17 cellular contexts compared by ENCODE assay signal in genomic region chr16:12228079-12228606, GRCh38.
DNase-seq lines count a peak whose midpoint lies in the region; ATAC-seq and TF ChIP-seq lines count a peak whose summit lies in the region.
"Had no signal": no experiment of that assay in that cellular context is flagged by ENCODE, and none has a peak within 500 bp of the region (broad histone marks: within the 10 kb centered on the region; RNA-seq: fewer than 3 reads in every experiment).

No MANE protein-coding gene starts in this region.

- CTCF ChIA-PET in activated B cell treated with CpG ODN at 0.5 μM for 24 hours (lab: Charles Lee) = interaction anchor here (0.7 to 1.3 kb wide), 2 partner anchors 133 to 1224 kb away, joined by 3 to 6 read pairs; no protein-coding TSS in a partner anchor
- CTCF ChIA-PET in naive thymus-derived CD4-positive, alpha-beta T cell (lab: Charles Lee) = interaction anchor here (1.3 kb wide), 1 partner anchor 133 kb away, joined by 5 read pairs; no protein-coding TSS in a partner anchor
- CTCF ChIA-PET in GM10248 (lab: Yijun Ruan, JAX) = interaction anchor here (0.7 to 3.0 kb wide), 14 partner anchors 10 to 165 kb away, joined by 3 to 15 read pairs (median 4); no protein-coding TSS in a partner anchor

- peak overlapping the region in 2 of 11 experiments; percentile 9 to 27; a peak in 1 of 22 replicates for H3K27ac ChIP-seq in BLaER1 treated with 17β-estradiol and CSF1 and Interleukin-3, amounts not matched to agents 10 nM and 100 nM
- no peak overlapping the region for H3K27ac ChIP-seq in naive thymus-derived CD4-positive, alpha-beta T cell (ENCODE audit: low read depth, low read length)
- H3K27ac ChIP-seq: pancreas, upper lobe of left lung had no signal

- H3K36me3 Mint-ChIP-seq in HFFc6 (ENCODE audit: low read depth) (no peaks in the 10 kb centered on the region), activated B cell treated with CpG ODN at 0.5 μM for 24 hours (ENCODE audit: low read depth) (peaks cover 57% of the 10 kb centered on the region)
- peaks cover 0 to 20% (median 15%) of the 10 kb centered on the region in 5 donors for H3K36me3 Mint-ChIP-seq in naive thymus-derived CD4-positive, alpha-beta T cell

- peak overlapping the region; percentile 40 for H3K4me3 Mint-ChIP-seq in HFFc6
- H3K4me3 Mint-ChIP-seq in activated B cell treated with CpG ODN at 0.5 μM for 24 hours = no peak overlapping the region
- no peak overlapping the region for H3K4me3 Mint-ChIP-seq in naive thymus-derived CD4-positive, alpha-beta T cell
- H3K4me3 Mint-ChIP-seq: activated T-cell treated with anti-CD3 and anti-CD28 coated beads, Interleukin-2, amount 50 U/mL, for 4 hours had no signal

- H3K9me3 Mint-ChIP-seq in HFFc6 (no peaks in the 10 kb centered on the region), activated B cell treated with CpG ODN at 0.5 μM for 24 hours (no peaks in the 10 kb centered on the region)
- peaks cover 0 to 1% (median 0%) of the 10 kb centered on the region in 11 donors for H3K9me3 Mint-ChIP-seq in naive thymus-derived CD4-positive, alpha-beta T cell
- H3K9me3 Mint-ChIP-seq: activated T-cell treated with anti-CD3 and anti-CD28 coated beads, Interleukin-2, amount 50 U/mL, for 4 hours; CD14-positive monocyte had no signal

- TF ChIP-seq CTCF in HFFc6 (IDR thresholded peaks at IDR 0.05) (no peak), activated B cell treated with CpG ODN at 0.5 μM for 24 hours (IDR thresholded peaks at IDR 0.05) (no peak), GM10248 (IDR thresholded peaks at IDR 0.05; ENCODE audit: control extremely low read depth, extremely low read depth, low read depth, missing control alignments) (no peak)

- DNase-seq in HFFc6 = no peak
- DNase-seq in activated B cell treated with CpG ODN at 0.5 μM for 24 hours = no peak
- no peak for DNase-seq in naive thymus-derived CD4-positive, alpha-beta T cell
- DNase-seq in activated effector memory CD4-positive, alpha-beta T cell treated with Interleukin-2 at 50 U/mL for 16 hours = no peak
- DNase-seq in NCI-H524 treated with DMSO at 0.1 percent for 48 hours (lab: John Stamatoyannopoulos, UW) = no peak
- DNase-seq in GM10248 (ENCODE audit: extremely low spot score) = no peak
- DNase-seq in stimulated activated CD4-positive, alpha-beta T cell treated with anti-CD3 and anti-CD28 coated beads, Interleukin-15, amount 100 ng/mL, for 24 hours = no peak
- DNase-seq: activated CD4-positive, alpha-beta T cell treated with anti-CD3 and anti-CD28 coated beads for 4 hours; activated T-cell treated with anti-CD3 and anti-CD28 coated beads, Interleukin-2, amount 50 U/mL, for 4 hours; NCI-H1105; NCI-H187 treated with DMSO at 0.1 percent for 48 hours; upper lobe of left lung had no signal

- no peak overlapping the region; a peak in 1 of 22 replicates for H3K9ac ChIP-seq in BLaER1 treated with 17β-estradiol and CSF1 and Interleukin-3, amounts not matched to agents 10 nM and 100 nM

- H3K4me1 Mint-ChIP-seq in HFFc6 (ENCODE audit: low read depth) (peaks cover 76% of the 10 kb centered on the region), activated B cell treated with CpG ODN at 0.5 μM for 24 hours (peaks cover 32% of the 10 kb centered on the region)
- H3K4me1 Mint-ChIP-seq in naive thymus-derived CD4-positive, alpha-beta T cell = peaks cover 0 to 51% (median 28%) of the 10 kb centered on the region in 7 donors

- peaks cover 0 to 88% (median 0%) of the 10 kb centered on the region in 11 experiments; a peak in 3 of 22 replicates for H4K20me1 ChIP-seq in BLaER1 treated with 17β-estradiol and CSF1 and Interleukin-3, amounts not matched to agents 10 nM and 100 nM

- ATAC-seq in activated B cell treated with CpG ODN at 0.5 μM for 24 hours (ENCODE audit: low read depth) = no peak
- ATAC-seq in naive thymus-derived CD4-positive, alpha-beta T cell = peak; percentile 16

- no peaks in the 10 kb centered on the region for H3K27me3 ChIP-seq in BLaER1 treated with 17β-estradiol and CSF1 and Interleukin-3, amounts not matched to agents 10 nM and 100 nM
- H3K27me3 ChIP-seq in naive thymus-derived CD4-positive, alpha-beta T cell (ENCODE audit: control insufficient read depth in 2 of 2, insufficient read depth in 2 of 2, low read length in 2 of 2) = no peaks in the 10 kb centered on the region
- H3K27me3 ChIP-seq: pancreas, upper lobe of left lung had no signal

- POLR2A ChIA-PET in activated B cell treated with CpG ODN at 0.5 μM for 24 hours (lab: Charles Lee) = no interaction called here
- POLR2A ChIA-PET in naive thymus-derived CD4-positive, alpha-beta T cell (lab: Charles Lee) = interaction anchor here (0.7 kb wide), 1 partner anchor 148 kb away, joined by 3 read pairs; no protein-coding TSS in a partner anchor
- POLR2A ChIA-PET in GM10248 (lab: Yijun Ruan, JAX) = no interaction called here

- peaks cover 0 to 61% (median 36%) of the 10 kb centered on the region in 10 experiments; a peak in 15 of 20 replicates for H3K4me1 ChIP-seq in BLaER1 treated with 17β-estradiol and CSF1 and Interleukin-3, amounts not matched to agents 10 nM and 100 nM
- no peaks in the 10 kb centered on the region for H3K4me1 ChIP-seq in naive thymus-derived CD4-positive, alpha-beta T cell (ENCODE audit: control insufficient read depth in 2 of 2, insufficient read depth in 2 of 2, low read length in 2 of 2)
- H3K4me1 ChIP-seq: pancreas had no signal

- H3K4me3 ChIP-seq in BLaER1 treated with 17β-estradiol and CSF1 and Interleukin-3, amounts not matched to agents 10 nM and 100 nM = no peak overlapping the region
- no peak overlapping the region for H3K4me3 ChIP-seq in naive thymus-derived CD4-positive, alpha-beta T cell (ENCODE audit: low read length)
- H3K4me3 ChIP-seq: GM12878, pancreas, smooth muscle cell, upper lobe of left lung had no signal

- peaks cover 0 to 5% (median 0%) of the 10 kb centered on the region in 11 experiments; a peak in 2 of 22 replicates for H3K36me3 ChIP-seq in BLaER1 treated with 17β-estradiol and CSF1 and Interleukin-3, amounts not matched to agents 10 nM and 100 nM
- no peaks in the 10 kb centered on the region for H3K36me3 ChIP-seq in naive thymus-derived CD4-positive, alpha-beta T cell (ENCODE audit: control insufficient read depth in 2 of 3, insufficient read depth in 3 of 3, low read length in 3 of 3)
- H3K36me3 ChIP-seq: pancreas, upper lobe of left lung had no signal

- H3K9me3 ChIP-seq in BLaER1 treated with 17β-estradiol and CSF1 and Interleukin-3, amounts not matched to agents 10 nM and 100 nM (replicated peaks in 1 of 11) = no peaks in the 10 kb centered on the region; a peak in 1 of 22 replicates
- no peaks in the 10 kb centered on the region for H3K9me3 ChIP-seq in naive thymus-derived CD4-positive, alpha-beta T cell (ENCODE audit: control insufficient read depth in 2 of 3, low read length in 3 of 3)
- H3K9me3 ChIP-seq: pancreas, upper lobe of left lung had no signal

- peak overlapping the region; percentile 92 for H3K27ac Mint-ChIP-seq in HFFc6
- peak overlapping the region; percentile 38 for H3K27ac Mint-ChIP-seq in activated B cell treated with CpG ODN at 0.5 μM for 24 hours
- peak overlapping the region in 4 of 9 donors; percentile 27 to 63 (median 44) for H3K27ac Mint-ChIP-seq in naive thymus-derived CD4-positive, alpha-beta T cell

- intact Hi-C loops in activated B cell treated with CpG ODN at 0.5 μM for 24 hours (cut with micrococcal nuclease) = loop anchor here (1.0 to 5.0 kb wide), 2 partner anchors 89 to 591 kb away; no protein-coding TSS in a partner anchor
- intact Hi-C loops in naive thymus-derived CD4-positive, alpha-beta T cell (cut with micrococcal nuclease) = no loop called here

- H3K27me3 Mint-ChIP-seq in HFFc6 (ENCODE audit: insufficient read depth) = no peaks in the 10 kb centered on the region
- no peaks in the 10 kb centered on the region for H3K27me3 Mint-ChIP-seq in activated B cell treated with CpG ODN at 0.5 μM for 24 hours
- H3K27me3 Mint-ChIP-seq in naive thymus-derived CD4-positive, alpha-beta T cell = no peaks in the 10 kb centered on the region

- H3K4me2 ChIP-seq in BLaER1 treated with 17β-estradiol and CSF1 and Interleukin-3, amounts not matched to agents 10 nM and 100 nM = peak overlapping the region in 9 of 11 experiments; percentile 2 to 46 (median 41); a peak in 16 of 22 replicates
- H3K4me2 ChIP-seq: smooth muscle cell had no signal
